Comparison of ENCODE assay signal across 29 cellular contexts in genomic region chr3:194310516-194310915, GRCh38. TPM values are rescaled to one million over a fixed set of nuclear protein-coding genes. Genes with fewer than 3 reads are reported as not detected.
"Had no signal": no experiment of that assay in that cellular context is flagged by ENCODE, and none has a peak within 500 bp of the region (broad histone marks: within the 10 kb centered on the region; RNA-seq: fewer than 3 reads in every experiment).

No MANE protein-coding gene starts in this region.

- H3K9me3 ChIP-seq: SJSA1 had no signal

- H3K4me3 Mint-ChIP-seq: activated CD4-positive, alpha-beta T cell treated with anti-CD3 and anti-CD28 coated beads, Interleukin-2, amount 10 ng/mL, durations not matched to agents 7 days and 5 days; activated CD8-positive, alpha-beta T cell treated with anti-CD3 and anti-CD28 coated beads, Interleukin-2, amount 10 ng/mL, durations not matched to agents 7 days and 5 days; activated naive CD8-positive, alpha-beta T cell; T-helper 17 cell had no signal

- H3K27ac ChIP-seq: brain microvascular endothelial cell, cardiac muscle cell, KMS-11, SJSA1, VCaP had no signal

- ATAC-seq: activated CD8-positive, alpha-beta T cell treated with anti-CD3 and anti-CD28 coated beads, Interleukin-2, amount 10 ng/mL, durations not matched to agents 7 days and 5 days; Panc1; SK-N-SH treated with all-trans-retinoic acid at 6 μM for 48 hours; T-helper 17 cell had no signal

- H3K27me3 Mint-ChIP-seq: T-helper 17 cell had no signal

- H3K36me3 Mint-ChIP-seq: activated naive CD8-positive, alpha-beta T cell had no signal

- H3K27me3 ChIP-seq: cardiac muscle cell, SJSA1 had no signal

- H3K4me3 ChIP-seq: cardiac muscle cell, SJSA1 had no signal

- H3K9me3 Mint-ChIP-seq: activated CD4-positive, alpha-beta T cell treated with anti-CD3 and anti-CD28 coated beads, Interleukin-2, amount 10 ng/mL, durations not matched to agents 7 days and 5 days had no signal

- H3K27ac Mint-ChIP-seq: activated CD4-positive, alpha-beta T cell treated with anti-CD3 and anti-CD28 coated beads, Interleukin-2, amount 10 ng/mL, durations not matched to agents 7 days and 5 days; activated naive CD8-positive, alpha-beta T cell; T-helper 17 cell had no signal

- H3K36me3 ChIP-seq: brain microvascular endothelial cell, cardiac muscle cell, SJSA1 had no signal

- DNase-seq: activated CD4-positive, alpha-beta T cell treated with anti-CD3 and anti-CD28 coated beads, Interleukin-2, amount 10 ng/mL, durations not matched to agents 7 days and 5 days; activated CD4-positive, CD25-positive, alpha-beta regulatory T cell; activated CD8-positive, alpha-beta memory T cell treated with anti-CD3 and anti-CD28 coated beads, Interleukin-2, amount 50 U/mL, for 48 hours; activated CD8-positive, alpha-beta T cell treated with anti-CD3 and anti-CD28 coated beads, Interleukin-2, amount 10 ng/mL, durations not matched to agents 7 days and 5 days; activated naive CD4-positive, alpha-beta T cell treated with Interleukin-2 at 50 U/mL for 16 hours; brain microvascular endothelial cell; cerebellar nuclear complex; NCI-H1105; NCI-H1436; NCI-H187; NCI-H2081; NCI-H526; NCI-H774; NK-92 treated with Interleukin-12 subunit alpha and Interleukin-12 subunit beta, amount 100 ng/mL, for 24 hours; OCI-M1; RPMI8226; SHP77; SW 1271; T-helper 17 cell; T-helper 9 cell had no signal

RNA-seq across cellular contexts. Expression of gene CPN2, which starts 40.6 kb away (rescaled TPM):
- total RNA-seq: activated CD4-positive, alpha-beta T cell treated with anti-CD3 and anti-CD28 coated beads, Interleukin-2, amount 10 ng/mL, durations not matched to agents 7 days and 5 days; activated CD8-positive, alpha-beta T cell treated with anti-CD3 and anti-CD28 coated beads, Interleukin-2, amount 10 ng/mL, durations not matched to agents 7 days and 5 days; MCF 10A; NCI-H460; SJSA1; T-helper 17 cell had no signal

RNA-seq across cellular contexts. Expression of gene LRRC15, which starts 59.0 kb away (rescaled TPM):
- total RNA-seq: activated CD4-positive, alpha-beta T cell treated with anti-CD3 and anti-CD28 coated beads, Interleukin-2, amount 10 ng/mL, durations not matched to agents 7 days and 5 days; activated CD8-positive, alpha-beta T cell treated with anti-CD3 and anti-CD28 coated beads, Interleukin-2, amount 10 ng/mL, durations not matched to agents 7 days and 5 days; MCF 10A; NCI-H460; T-helper 17 cell had no signal
- polyA plus RNA-seq: cardiac muscle cell had no signal
